In the genomic region with DNA sequence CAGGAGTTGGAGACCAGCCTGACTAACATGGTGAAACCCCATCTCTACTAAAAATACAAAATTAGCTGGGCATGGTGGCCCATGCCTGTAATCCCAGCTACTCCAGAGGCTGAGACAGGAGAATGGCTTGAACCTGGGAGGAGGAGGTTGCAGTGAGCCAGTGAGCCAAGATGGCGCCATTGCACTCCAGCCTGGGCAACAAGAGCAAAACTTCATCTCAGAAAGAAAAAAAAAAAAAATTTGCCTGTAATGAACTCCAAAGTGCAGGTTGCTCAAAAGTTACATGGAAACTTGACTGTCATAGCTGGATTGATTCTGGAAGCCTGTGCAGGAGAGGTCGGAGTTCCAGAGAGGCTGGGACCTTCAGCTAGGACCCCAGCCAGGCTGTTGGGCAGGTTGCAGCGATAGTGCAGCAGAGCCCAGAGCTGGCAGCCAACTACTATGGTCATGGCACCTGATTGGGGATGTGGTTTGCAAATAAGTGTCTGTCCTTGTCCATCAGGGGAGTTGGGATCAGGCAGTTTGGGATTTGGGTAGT, we compare ENCODE assay signal across 1 cellular context.
TF ChIP-seq lines count a peak whose summit lies in the region.

No MANE protein-coding gene starts in this region.

TF ChIP-seq in HepG2, 621 proteins besides CTCF, POLR2A, EP300 and RAD21:
- TF ChIP-seq, protein P1, sequence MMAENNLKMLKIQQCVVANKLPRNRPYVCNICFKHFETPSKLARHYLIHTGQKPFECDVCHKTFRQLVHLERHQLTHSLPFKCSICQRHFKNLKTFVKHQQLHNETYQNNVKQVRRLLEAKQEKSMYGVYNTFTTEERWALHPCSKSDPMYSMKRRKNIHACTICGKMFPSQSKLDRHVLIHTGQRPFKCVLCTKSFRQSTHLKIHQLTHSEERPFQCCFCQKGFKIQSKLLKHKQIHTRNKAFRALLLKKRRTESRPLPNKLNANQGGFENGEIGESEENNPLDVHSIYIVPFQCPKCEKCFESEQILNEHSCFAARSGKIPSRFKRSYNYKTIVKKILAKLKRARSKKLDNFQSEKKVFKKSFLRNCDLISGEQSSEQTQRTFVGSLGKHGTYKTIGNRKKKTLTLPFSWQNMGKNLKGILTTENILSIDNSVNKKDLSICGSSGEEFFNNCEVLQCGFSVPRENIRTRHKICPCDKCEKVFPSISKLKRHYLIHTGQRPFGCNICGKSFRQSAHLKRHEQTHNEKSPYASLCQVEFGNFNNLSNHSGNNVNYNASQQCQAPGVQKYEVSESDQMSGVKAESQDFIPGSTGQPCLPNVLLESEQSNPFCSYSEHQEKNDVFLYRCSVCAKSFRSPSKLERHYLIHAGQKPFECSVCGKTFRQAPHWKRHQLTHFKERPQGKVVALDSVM (CRISPR knock-in tag; IDR thresholded peaks at IDR 0.05): peak; percentile 44; the same call in 1 of the 2 replicates
TF ChIP-seq in HepG2: peak in this region for 1; not testable (repeated sequence) for 620.
